8 cellular contexts compared by ENCODE assay signal in genomic region chr2:134917958-134918517, GRCh38. TPM values are rescaled to one million over a fixed set of nuclear protein-coding genes. Genes with fewer than 3 reads are reported as not detected.
DNase-seq lines count a peak whose midpoint lies in the region; ATAC-seq and TF ChIP-seq lines count a peak whose summit lies in the region.

No MANE protein-coding gene starts in this region.

- peak; percentile 71 for ATAC-seq in HG03066 (IDR thresholded peaks at IDR 0.05; ENCODE audit: low read depth, unreplicated experiment)
- peak; percentile 68 for ATAC-seq in effector memory CD8-positive, alpha-beta T cell (replicated peaks)

- intact Hi-C loops in thyroid gland (cut with DNase I): no loop called here

- H3K27me3 ChIP-seq in muscle layer of duodenum (ENCODE audit: low read depth, low read length): no peaks in the 10 kb centered on the region
- H3K27me3 ChIP-seq in thyroid gland: no peaks in the 10 kb centered on the region

- peak; percentile 63 to 70 for DNase-seq in stimulated activated CD4-positive, alpha-beta T cell treated with anti-CD3 and anti-CD28 coated beads, Interleukin-1b, Interleukin-23, amount 100 ng/mL, for 1 hour (ENCODE audit: low read depth in 2 of 2)
- no peak for DNase-seq in stimulated activated CD4-positive, alpha-beta T cell treated with anti-CD3 and anti-CD28 coated beads, Interleukin-12 subunit alpha, Interleukin-12 subunit beta, amount 100 ng/mL, for 4 hours
- DNase-seq in NCI-H345 (lab: John Stamatoyannopoulos, UW) (peak; percentile 98), thyroid gland (peak; percentile 92 to 93)
- peak; percentile 85 for DNase-seq in activated CD4-positive, alpha-beta T cell treated with anti-CD3 and anti-CD28 coated beads, Interleukin-2, amount 50 U/mL, for 1 hour
- DNase-seq in effector memory CD8-positive, alpha-beta T cell: peak; percentile 84 to 87 (median 85)

- peaks cover 5 to 38% of the 10 kb centered on the region in 2 donors for H3K4me1 ChIP-seq in muscle layer of duodenum (ENCODE audit: control insufficient read depth in 1 of 2, insufficient read depth in 2 of 2, low read length in 2 of 2)
- peaks cover 22 to 29% of the 10 kb centered on the region in 2 donors for H3K4me1 ChIP-seq in thyroid gland

- H3K4me1 Mint-ChIP-seq in effector memory CD8-positive, alpha-beta T cell (ENCODE audit: low read depth in 2 of 2): peaks cover 15 to 29% of the 10 kb centered on the region in 2 donors

- H3K27ac ChIP-seq in muscle layer of duodenum (ENCODE audit: low read length): peak overlapping the region; percentile 98
- H3K27ac ChIP-seq in thyroid gland: peak overlapping the region; percentile 67 to 94 (median 87)

- peak overlapping the region; percentile 97 to 99 for H3K27ac Mint-ChIP-seq in effector memory CD8-positive, alpha-beta T cell

- peak overlapping the region; percentile 93 to 98 for H3K4me3 Mint-ChIP-seq in effector memory CD8-positive, alpha-beta T cell

- 0 to 1% methylated on average over 37 of the region's 37 CpGs for WGBS in thyroid gland, 2 donors

- TF ChIP-seq CTCF in thyroid gland (IDR thresholded peaks at IDR 0.05): peak in 4 of 6 experiments; percentile 22 to 43 (median 36)

- no peaks in the 10 kb centered on the region for H3K27me3 Mint-ChIP-seq in effector memory CD8-positive, alpha-beta T cell

- H3K9me3 Mint-ChIP-seq in effector memory CD8-positive, alpha-beta T cell: no peaks in the 10 kb centered on the region

- TF ChIP-seq POLR2A in thyroid gland (IDR thresholded peaks at IDR 0.05): peak in 1 of 2 donors; percentile 81

- H3K36me3 Mint-ChIP-seq in effector memory CD8-positive, alpha-beta T cell (ENCODE audit: insufficient read depth): peaks cover 28% of the 10 kb centered on the region

- peaks cover 0 to 5% of the 10 kb centered on the region in 2 donors for H3K36me3 ChIP-seq in muscle layer of duodenum (ENCODE audit: control insufficient read depth in 1 of 2, insufficient read depth in 2 of 2, low read length in 2 of 2)
- H3K36me3 ChIP-seq in thyroid gland: no peaks in the 10 kb centered on the region

- H3K4me3 ChIP-seq in muscle layer of duodenum (ENCODE audit: low read depth in 1 of 2, low read length in 2 of 2) (peak overlapping the region; percentile 70 to 98), thyroid gland (replicated peaks in 1 of 3) (peak overlapping the region; percentile 30 to 95 (median 74))

- H3K9me3 ChIP-seq in muscle layer of duodenum (ENCODE audit: control insufficient read depth in 1 of 2, low read length in 2 of 2): no peaks in the 10 kb centered on the region
- no peaks in the 10 kb centered on the region for H3K9me3 ChIP-seq in thyroid gland

RNA-seq across cellular contexts. Expression of gene CCNT2, which starts 0.6 kb away (rescaled TPM):
- 10 to 100 TPM; 40.1 to 81.8 (median 45.1) TPM for total RNA-seq in thyroid gland
